ENCODE assay signal across 8 cellular contexts in genomic region chr18:36809590-36810381, GRCh38. TPM values are rescaled to one million over a fixed set of nuclear protein-coding genes. Genes with fewer than 3 reads are reported as not detected.
DNase-seq lines count a peak whose midpoint lies in the region; ATAC-seq lines count a peak whose summit lies in the region.

No MANE protein-coding gene starts in this region.

- H3K27ac Mint-ChIP-seq in CD8-positive, alpha-beta memory T cell = peak overlapping the region in 3 of 8 donors; percentile 29 to 51 (median 47)
- no peak overlapping the region for H3K27ac Mint-ChIP-seq in central memory CD8-positive, alpha-beta T cell (ENCODE audit: low read depth)

- intact Hi-C loops in left colon (cut with DNase I, micrococcal nuclease) = no loop called here

- H3K27me3 ChIP-seq in CD8-positive, alpha-beta memory T cell (ENCODE audit: insufficient read depth, low read length, poor library complexity, severe bottlenecking) = no peaks in the 10 kb centered on the region

- no peak overlapping the region for H3K4me3 Mint-ChIP-seq in CD8-positive, alpha-beta memory T cell
- no peak overlapping the region for H3K4me3 Mint-ChIP-seq in central memory CD8-positive, alpha-beta T cell

- H3K9me3 ChIP-seq in CD8-positive, alpha-beta memory T cell (ENCODE audit: low read length) = no peaks in the 10 kb centered on the region

- peaks cover 3 to 72% (median 11%) of the 10 kb centered on the region in 3 donors for H3K36me3 Mint-ChIP-seq in CD8-positive, alpha-beta memory T cell
- peaks cover 24% of the 10 kb centered on the region for H3K36me3 Mint-ChIP-seq in central memory CD8-positive, alpha-beta T cell (ENCODE audit: insufficient read depth)

- peak; percentile 97 for ATAC-seq in GM18909 (IDR thresholded peaks at IDR 0.05; ENCODE audit: poor library complexity, unreplicated experiment)
- ATAC-seq in HG03064 (IDR thresholded peaks at IDR 0.05; ENCODE audit: low read depth, unreplicated experiment) = peak; percentile 95
- peak; percentile 85 for ATAC-seq in central memory CD8-positive, alpha-beta T cell (replicated peaks; ENCODE audit: extremely low read depth, poor library complexity, severe bottlenecking)
- peak; percentile 88 for ATAC-seq in left colon

- peak in 4 of 5 donors; percentile 11 to 60 (median 51) for DNase-seq in CD8-positive, alpha-beta memory T cell
- DNase-seq in NCI-H1694 (lab: John Stamatoyannopoulos, UW) (peak; percentile 54), SW 1271 (lab: John Stamatoyannopoulos, UW) (peak; percentile 47 to 74), left colon (peak in 1 of 2 donors; percentile 21), stromal cell of bone marrow (ENCODE audit: low read depth) (peak; percentile 49)
- peak in 1 of 2 donors; percentile 22 for DNase-seq in central memory CD8-positive, alpha-beta T cell (ENCODE audit: low spot score in 2 of 2)

- H3K36me3 ChIP-seq in CD8-positive, alpha-beta memory T cell (ENCODE audit: insufficient read depth, low read length) = peaks cover 25% of the 10 kb centered on the region

- H3K27ac ChIP-seq in CD8-positive, alpha-beta memory T cell (ENCODE audit: low read depth, low read length) = no peak overlapping the region

- no peaks in the 10 kb centered on the region for H3K9me3 Mint-ChIP-seq in CD8-positive, alpha-beta memory T cell
- H3K9me3 Mint-ChIP-seq in central memory CD8-positive, alpha-beta T cell = no peaks in the 10 kb centered on the region

- CTCF ChIA-PET in CD8-positive, alpha-beta memory T cell (lab: Charles Lee) = interaction anchor here (1.2 to 4.1 kb wide), 5 partner anchors 11 to 32 kb away, joined by 3 to 17 read pairs (median 5); partner anchors contain the start of genes KIAA1328 and TPGS2

- H3K4me1 Mint-ChIP-seq in CD8-positive, alpha-beta memory T cell = peaks cover 18 to 26% (median 22%) of the 10 kb centered on the region in 3 donors
- H3K4me1 Mint-ChIP-seq in central memory CD8-positive, alpha-beta T cell = peaks cover 16% of the 10 kb centered on the region

- peaks cover 5% of the 10 kb centered on the region for H3K4me1 ChIP-seq in CD8-positive, alpha-beta memory T cell (ENCODE audit: insufficient read depth, low read length)

- no peaks in the 10 kb centered on the region for H3K27me3 Mint-ChIP-seq in CD8-positive, alpha-beta memory T cell
- H3K27me3 Mint-ChIP-seq in central memory CD8-positive, alpha-beta T cell = no peaks in the 10 kb centered on the region

- POLR2A ChIA-PET in CD8-positive, alpha-beta memory T cell (lab: Charles Lee) = no interaction called here

- no peak overlapping the region for H3K4me3 ChIP-seq in CD8-positive, alpha-beta memory T cell (ENCODE audit: low read length)

RNA-seq across cellular contexts. Expression of gene TPGS2, which starts 19.0 kb away (rescaled TPM):
- 10 to 100 TPM; 70.2 to 75.5 TPM for total RNA-seq in CD8-positive, alpha-beta memory T cell
- 68.3 TPM for polyA plus RNA-seq in CD8-positive, alpha-beta memory T cell
- total RNA-seq in left colon = 10 to 100 TPM; 40.3 to 49.1 TPM

RNA-seq across cellular contexts. Expression of gene KIAA1328, which starts 19.1 kb away (rescaled TPM):
- 1 to 10 TPM; 6.6 to 6.8 TPM for total RNA-seq in CD8-positive, alpha-beta memory T cell
- polyA plus RNA-seq in CD8-positive, alpha-beta memory T cell = 8.3 TPM
- total RNA-seq in left colon = 1 to 10 TPM; 4.3 to 6.6 TPM
